8 cellular contexts compared by ENCODE assay signal in the genomic region with DNA sequence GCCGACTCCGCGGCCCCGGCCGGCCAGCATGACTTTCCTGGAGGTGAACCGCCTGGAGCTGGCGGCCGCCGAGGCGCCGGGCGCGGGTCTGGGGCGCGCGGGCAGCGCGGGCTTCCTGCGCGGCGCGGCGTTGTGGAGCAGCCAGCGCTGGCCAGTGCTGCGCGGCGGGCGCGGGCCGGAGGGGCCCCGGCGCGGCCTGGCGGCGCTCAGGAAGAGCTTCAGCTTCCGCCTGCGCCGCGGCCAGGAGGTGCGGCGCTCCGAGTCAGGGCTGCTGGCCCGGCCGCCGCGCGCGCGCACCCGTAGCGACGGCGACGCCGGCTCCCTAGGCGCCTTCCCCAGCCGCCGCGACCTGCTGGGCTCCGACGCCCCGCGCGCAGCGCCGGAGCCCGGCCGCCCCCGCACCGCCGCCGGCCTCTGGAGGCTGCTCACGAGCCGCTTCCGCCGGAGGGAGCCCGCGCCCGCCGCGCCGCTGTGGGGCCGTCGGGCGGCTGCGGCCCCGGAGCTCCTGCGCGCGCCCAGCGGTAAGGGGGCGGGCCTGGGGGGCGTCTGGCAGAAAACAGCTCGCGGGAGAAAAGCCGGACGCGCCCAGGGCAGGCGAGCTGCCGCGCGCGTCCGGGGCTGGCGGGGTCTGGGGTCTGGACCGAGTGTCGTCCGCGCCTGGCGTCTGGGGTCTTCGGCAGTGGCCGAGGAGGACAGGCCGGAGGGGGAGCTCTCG. TPM values are rescaled to one million over a fixed set of nuclear protein-coding genes. Genes with fewer than 3 reads are reported as not detected.
DNase-seq lines count a peak whose midpoint lies in the region; ATAC-seq and FAIRE-seq lines count a peak whose summit lies in the region.

No MANE protein-coding gene starts in this region.

- no peak overlapping the region for H2BK5ac ChIP-seq in mesendoderm (ENCODE audit: low read length)

- peaks cover 20% of the 10 kb centered on the region for H3K4me1 Mint-ChIP-seq in central memory CD8-positive, alpha-beta T cell

- peaks cover 9% of the 10 kb centered on the region for H3K79me1 ChIP-seq in mesendoderm (ENCODE audit: low read length)

- no peak overlapping the region for H3K23ac ChIP-seq in mesendoderm (ENCODE audit: low read length)

- no peak overlapping the region for H2BK120ac ChIP-seq in mesendoderm (ENCODE audit: low read depth, low read length)

- H3K79me2 ChIP-seq in mesendoderm (ENCODE audit: control insufficient read depth, insufficient read depth, low read length) = no peaks in the 10 kb centered on the region

- no peak overlapping the region for H4K5ac ChIP-seq in mesendoderm (ENCODE audit: low read length)

- H3K4me3 ChIP-seq in mesendoderm (ENCODE audit: low read length) = peak overlapping the region; percentile 13

- ATAC-seq in central memory CD8-positive, alpha-beta T cell (replicated peaks; ENCODE audit: extremely low read depth, poor library complexity, severe bottlenecking) = peak; percentile 21

- H3K27me3 Mint-ChIP-seq in central memory CD8-positive, alpha-beta T cell = no peaks in the 10 kb centered on the region

- peaks cover 8% of the 10 kb centered on the region for H3K36me3 Mint-ChIP-seq in central memory CD8-positive, alpha-beta T cell (ENCODE audit: insufficient read depth)

- peak overlapping the region; percentile 85 for H3K56ac ChIP-seq in mesendoderm (ENCODE audit: low read length)

- H3K18ac ChIP-seq in mesendoderm (ENCODE audit: low read length) = peak overlapping the region; percentile 42

- peak overlapping the region; percentile 62 for H3K4me2 ChIP-seq in mesendoderm (ENCODE audit: low read length)

- peak overlapping the region; percentile 92 for H3K27ac ChIP-seq in mesendoderm (ENCODE audit: low read depth, low read length)

- H2BK15ac ChIP-seq in mesendoderm (replicated peaks; ENCODE audit: low read depth) = no peak overlapping the region

- no peak overlapping the region for H3K27ac Mint-ChIP-seq in central memory CD8-positive, alpha-beta T cell (ENCODE audit: low read depth)

- H3K4ac ChIP-seq in mesendoderm (ENCODE audit: low read depth, low read length) = peak overlapping the region; percentile 22

- H3K27me3 ChIP-seq in mesendoderm (ENCODE audit: insufficient read depth, low read length, poor library complexity) = no peaks in the 10 kb centered on the region

- no peak overlapping the region for H2AK5ac ChIP-seq in mesendoderm (ENCODE audit: low read length)

- peak overlapping the region; percentile 74 for H3K9ac ChIP-seq in mesendoderm (ENCODE audit: low read length)

- H4K8ac ChIP-seq in mesendoderm (ENCODE audit: low read depth, low read length) = no peak overlapping the region

- H3K4me1 ChIP-seq in mesendoderm (ENCODE audit: control insufficient read depth, low read depth, low read length) = peaks cover 11% of the 10 kb centered on the region

- peak; percentile 44 for DNase-seq in stimulated activated CD4-positive, alpha-beta T cell treated with anti-CD3 and anti-CD28 coated beads, Interleukin-12 subunit alpha, Interleukin-12 subunit beta, amount 100 ng/mL, for 4 hours
- DNase-seq in stimulated activated CD4-positive, alpha-beta T cell treated with anti-CD3 and anti-CD28 coated beads, Interleukin-1b, Interleukin-23, amount 100 ng/mL, for 48 hours = no peak
- DNase-seq in central memory CD8-positive, alpha-beta T cell (ENCODE audit: low spot score in 2 of 2) = no peak
- DNase-seq in mesendoderm = peak; percentile 48
- DNase-seq in NCI-H2196 treated with DMSO at 0.1 percent for 48 hours (lab: John Stamatoyannopoulos, UW; ENCODE audit: unreplicated experiment) = no peak
- DNase-seq in HTR-8/SVneo (ENCODE audit: insufficient read length, low spot score) = no peak
- DNase-seq in NCI-H1930 (lab: John Stamatoyannopoulos, UW) = no peak
- DNase-seq in HUDEP-2 (lab: John Stamatoyannopoulos, UW; ENCODE audit: unreplicated experiment in 76 of 76) = no peak

- no peak for FAIRE-seq in HTR-8/SVneo (lab: Jason Lieb, UNC)

- H3K4me3 Mint-ChIP-seq in central memory CD8-positive, alpha-beta T cell = peak overlapping the region; percentile 65

- H3K36me3 ChIP-seq in mesendoderm (ENCODE audit: control insufficient read depth, insufficient read depth, low read length) = peaks cover 2% of the 10 kb centered on the region

- no CpG with 5 or more reads among the region's 114 CpGs for WGBS in mesendoderm (ENCODE audit: extremely low coverage, insufficient coverage, low lambda C conversion rate)

- H3K9me3 Mint-ChIP-seq in central memory CD8-positive, alpha-beta T cell = no peaks in the 10 kb centered on the region

RNA-seq across cellular contexts. Expression of gene AGAP3, which starts 29.0 kb away (rescaled TPM):
- 27.6 TPM for polyA plus RNA-seq in mesendoderm (2013, experiment 1 of 2)
- polyA plus RNA-seq in mesendoderm (2013, experiment 2 of 2) = 26.4 TPM

RNA-seq across cellular contexts. Expression of gene TMUB1, which starts 32.0 kb away (rescaled TPM):
- 43.1 TPM for polyA plus RNA-seq in mesendoderm (2013, experiment 1 of 2)
- polyA plus RNA-seq in mesendoderm (2013, experiment 2 of 2) = 42.0 TPM

RNA-seq across cellular contexts. Expression of gene FASTK, which starts 34.7 kb away (rescaled TPM):
- polyA plus RNA-seq in mesendoderm (2013, experiment 1 of 2) = 29.3 TPM
- polyA plus RNA-seq in mesendoderm (2013, experiment 2 of 2) = 27.9 TPM

RNA-seq across cellular contexts. Expression of gene GBX1, which starts 52.2 kb away (rescaled TPM):
- not detected for polyA plus RNA-seq in mesendoderm (2013, experiment 1 of 2)
- not detected for polyA plus RNA-seq in mesendoderm (2013, experiment 2 of 2)

RNA-seq across cellular contexts. Expression of gene SLC4A2, which starts 55.9 kb away (rescaled TPM):
- 51.8 TPM for polyA plus RNA-seq in mesendoderm (2013, experiment 1 of 2)
- polyA plus RNA-seq in mesendoderm (2013, experiment 2 of 2) = 53.3 TPM

Comparison
In these comparisons a context has a peak if more than half of its experiments do, and no peak if none do; other contexts are left out.
1. DNase-seq: peak in stimulated activated CD4-positive, alpha-beta T cell treated with anti-CD3 and anti-CD28 coated beads, Interleukin-12 subunit alpha, Interleukin-12 subunit beta, amount 100 ng/mL, for 4 hours (single experiment) and mesendoderm (single experiment); none in stimulated activated CD4-positive, alpha-beta T cell treated with anti-CD3 and anti-CD28 coated beads, Interleukin-1b, Interleukin-23, amount 100 ng/mL, for 48 hours (single experiment), central memory CD8-positive, alpha-beta T cell (0 of 2), NCI-H2196 treated with DMSO at 0.1 percent for 48 hours (single experiment), HTR-8/SVneo (single experiment), NCI-H1930 (0 of 2) and HUDEP-2 (0 of 76).